ENCODE assay signal across 8 cellular contexts in genomic region chr21:37072239-37072987, GRCh38. TPM values are rescaled to one million over a fixed set of nuclear protein-coding genes. Genes with fewer than 3 reads are reported as not detected.
DNase-seq lines count a peak whose midpoint lies in the region; ATAC-seq and TF ChIP-seq lines count a peak whose summit lies in the region.

No MANE protein-coding gene starts in this region.

- H3K36me3 ChIP-seq in fibroblast of lung (ENCODE audit: control insufficient read depth, insufficient read depth, low read length) = no peaks in the 10 kb centered on the region

- ATAC-seq in GM18861 (IDR thresholded peaks at IDR 0.05; ENCODE audit: unreplicated experiment) = peak; percentile 23
- peak; percentile 16 for ATAC-seq in HG03066 (IDR thresholded peaks at IDR 0.05; ENCODE audit: low read depth, unreplicated experiment)

- H3K27ac ChIP-seq in fibroblast of lung (ENCODE audit: insufficient read depth, low read length) = peak overlapping the region; percentile 91
- peak overlapping the region; percentile 99 for H3K27ac ChIP-seq in temporal lobe (ENCODE audit: low read depth, low read length)

- H2AFZ ChIP-seq in fibroblast of lung (ENCODE audit: low read length) = peak overlapping the region; percentile 24

- peak overlapping the region; percentile 97 for H3K4me2 ChIP-seq in fibroblast of lung (ENCODE audit: extremely low read depth, insufficient read depth, low read length)

- no peaks in the 10 kb centered on the region for H3K27me3 ChIP-seq in fibroblast of lung (ENCODE audit: control insufficient read depth, insufficient read depth, low read length)

- H3K4me3 ChIP-seq in fibroblast of lung (replicated peaks in 1 of 4; ENCODE audit: control extremely low read depth in 1 of 4, insufficient read depth in 1 of 4, low read depth in 3 of 4, low read length in 4 of 4) = peak overlapping the region; percentile 42 to 94 (median 64)

- H3K79me2 ChIP-seq in fibroblast of lung (ENCODE audit: control insufficient read depth, insufficient read depth, low read length) = peaks cover 39% of the 10 kb centered on the region

- no peaks in the 10 kb centered on the region for H4K20me1 ChIP-seq in fibroblast of lung (ENCODE audit: control insufficient read depth, extremely low read depth, insufficient read depth, low read length)

- H3K9ac ChIP-seq in fibroblast of lung (ENCODE audit: insufficient read depth, low read length) = peak overlapping the region; percentile 95

- H3K4me1 ChIP-seq in fibroblast of lung (ENCODE audit: control insufficient read depth, extremely low read depth, insufficient read depth, low read length) = peaks cover 4% of the 10 kb centered on the region

- DNase-seq in AG09319 (ENCODE audit: extremely low read depth, low read depth) (peak; percentile 40), NCI-H345 (lab: John Stamatoyannopoulos, UW) (peak; percentile 85), activated T-cell treated with anti-CD3 and anti-CD28 coated beads for 48 hours (ENCODE audit: low read depth) (peak; percentile 62), fibroblast of lung (ENCODE audit: low read depth in 2 of 2) (peak in 1 of 2 donors; percentile 92), myocyte (ENCODE audit: low read depth) (peak; percentile 88)

- TF ChIP-seq CTCF in AG09319 (IDR thresholded peaks at IDR 0.05; ENCODE audit: low read depth, low read length) (no peak), fibroblast of lung (conservative IDR thresholded peaks at IDR 0.05 in 1 of 2, IDR thresholded peaks at IDR 0.05 in 1 of 2; ENCODE audit: low read depth in 1 of 2, low read length in 2 of 2) (no peak)

- H3K9me3 ChIP-seq in fibroblast of lung (ENCODE audit: control insufficient read depth, insufficient read depth, low read depth, low read length) = no peaks in the 10 kb centered on the region

RNA-seq across cellular contexts. Expression of gene PIGP, which starts 0.5 kb away (rescaled TPM):
- total RNA-seq in fibroblast of lung = 3.3 and 8.6 TPM in 2 replicates
- polyA plus RNA-seq in fibroblast of lung = 19.4 and 25.9 TPM in 2 replicates
- 12.0 and 14.7 TPM in 2 replicates for polyA plus RNA-seq in fibroblast of lung (2012)
- polyA minus RNA-seq in fibroblast of lung (ENCODE audit: low replicate concordance) = 0.85 and 2.0 TPM in 2 replicates
- total RNA-seq in myocyte = 21.3 and 29.5 TPM in 2 replicates
- polyA plus RNA-seq in myocyte (2012) = 35.3 TPM
- total RNA-seq in temporal lobe = 5.2 TPM

RNA-seq across cellular contexts. Expression of gene TTC3, which starts 0.6 kb away (rescaled TPM):
- total RNA-seq in fibroblast of lung = 224 and 253 TPM in 2 replicates
- polyA plus RNA-seq in fibroblast of lung = 93.2 and 121 TPM in 2 replicates
- 67.1 and 109 TPM in 2 replicates for polyA plus RNA-seq in fibroblast of lung (2012)
- polyA minus RNA-seq in fibroblast of lung (ENCODE audit: low replicate concordance) = 36.3 and 59.6 TPM in 2 replicates
- 210 and 257 TPM in 2 replicates for total RNA-seq in myocyte
- polyA plus RNA-seq in myocyte (2012) = 63.1 TPM
- 832 TPM for total RNA-seq in temporal lobe
